In the genomic region with DNA sequence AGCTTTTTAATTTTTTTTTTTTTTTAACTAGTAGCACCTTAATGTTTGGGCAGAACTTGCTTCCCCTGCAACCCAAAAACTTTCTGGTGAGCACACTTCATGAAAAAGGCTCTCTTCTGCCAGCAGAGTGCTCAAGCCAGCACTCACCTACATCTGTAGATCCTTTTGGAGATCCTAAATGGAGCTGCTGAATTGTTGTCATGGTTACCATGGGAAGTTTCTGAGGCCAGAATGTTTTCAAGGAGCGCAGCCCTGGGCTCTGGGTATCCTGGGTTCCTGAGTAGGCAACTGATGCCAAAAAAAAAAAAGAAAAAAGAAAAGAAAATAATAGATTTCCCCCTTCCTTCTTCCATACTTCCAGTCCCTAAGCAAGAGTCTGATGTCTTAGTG, we compare ENCODE assay signal across 11 cellular contexts. TPM values are rescaled to one million over a fixed set of nuclear protein-coding genes. Genes with fewer than 3 reads are reported as not detected.
DNase-seq lines count a peak whose midpoint lies in the region; ATAC-seq and TF ChIP-seq lines count a peak whose summit lies in the region.
"Had no signal": no experiment of that assay in that cellular context is flagged by ENCODE, and none has a peak within 500 bp of the region (broad histone marks: within the 10 kb centered on the region; RNA-seq: fewer than 3 reads in every experiment).

No MANE protein-coding gene starts in this region.

- no peak overlapping the region for H3K27ac ChIP-seq in GM23338 (ENCODE audit: low read depth)
- H3K27ac ChIP-seq: psoas muscle had no signal

- H3K36me3 Mint-ChIP-seq in CD14-positive monocyte (peaks cover 3 to 6% of the 10 kb centered on the region in 2 donors), GM23338 (ENCODE audit: low read depth) (no peaks in the 10 kb centered on the region), natural killer cell (no peaks in the 10 kb centered on the region)
- H3K36me3 Mint-ChIP-seq in activated naive CD8-positive, alpha-beta T cell treated with anti-CD3 and anti-CD28 coated beads, Interleukin-2, amount 50 U/mL, for 24 hours (ENCODE audit: low read depth) = no peaks in the 10 kb centered on the region

- DNase-seq in CD14-positive monocyte (ENCODE audit: low spot score) (no peak), GM23338 (ENCODE audit: low spot score) (no peak), natural killer cell (no peak), SHP77 treated with DMSO at 0.1 percent for 48 hours (lab: John Stamatoyannopoulos, UW) (no peak), sciatic nerve (ENCODE audit: low spot score) (no peak), pons (ENCODE audit: low spot score) (no peak)
- no peak for DNase-seq in activated naive CD8-positive, alpha-beta T cell treated with anti-CD3 and anti-CD28 coated beads, Interleukin-2, amount 50 U/mL, for 24 hours
- DNase-seq: NCI-H1092, NCI-H446, psoas muscle, T1000 had no signal

- 0 out of 2 replicates have a peak overlapping the region, but pooled peaks have one; percentile 33 for H2AFZ ChIP-seq in GM23338

- H3K9me2 ChIP-seq in GM23338 (ENCODE audit: insufficient read depth) = no peaks in the 10 kb centered on the region

- no peak for TF ChIP-seq CTCF in CD14-positive monocyte (IDR thresholded peaks at IDR 0.05)
- no peak for TF ChIP-seq CTCF in GM23338 (conservative IDR thresholded peaks at IDR 0.05; ENCODE audit: low read depth in 2 of 2)
- TF ChIP-seq CTCF in natural killer cell (IDR thresholded peaks at IDR 0.05) = no peak

- no peaks in the 10 kb centered on the region; the same call in 1 of the 2 replicates for H3K36me3 ChIP-seq in GM23338 (ENCODE audit: insufficient read depth)

- peaks cover 15% of the 10 kb centered on the region for H3K4me1 ChIP-seq in GM23338 (ENCODE audit: insufficient read depth)

- H3K79me2 ChIP-seq in GM23338 (replicated peaks; ENCODE audit: insufficient read depth) = no peaks in the 10 kb centered on the region

- no peaks in the 10 kb centered on the region for H3K27me3 Mint-ChIP-seq in CD14-positive monocyte (ENCODE audit: low read depth in 3 of 3)
- H3K27me3 Mint-ChIP-seq in GM23338 (ENCODE audit: insufficient read depth, low read depth, poor library complexity) = peaks cover 6% of the 10 kb centered on the region
- no peaks in the 10 kb centered on the region for H3K27me3 Mint-ChIP-seq in activated naive CD8-positive, alpha-beta T cell treated with anti-CD3 and anti-CD28 coated beads, Interleukin-2, amount 50 U/mL, for 24 hours
- H3K27me3 Mint-ChIP-seq in natural killer cell (ENCODE audit: low read depth in 2 of 2) = no peaks in the 10 kb centered on the region

- peak overlapping the region in 1 of 2 donors; percentile 39 for H3K4me3 Mint-ChIP-seq in CD14-positive monocyte
- no peak overlapping the region for H3K4me3 Mint-ChIP-seq in GM23338
- no peak overlapping the region for H3K4me3 Mint-ChIP-seq in activated naive CD8-positive, alpha-beta T cell treated with anti-CD3 and anti-CD28 coated beads, Interleukin-2, amount 50 U/mL, for 24 hours
- peak overlapping the region; percentile 58 for H3K4me3 Mint-ChIP-seq in natural killer cell

- H3K27ac Mint-ChIP-seq in CD14-positive monocyte (peak overlapping the region; percentile 91 to 99 (median 94)), GM23338 (no peak overlapping the region), natural killer cell (peak overlapping the region; percentile 99)
- peak overlapping the region; percentile 47 for H3K27ac Mint-ChIP-seq in activated naive CD8-positive, alpha-beta T cell treated with anti-CD3 and anti-CD28 coated beads, Interleukin-2, amount 50 U/mL, for 24 hours

- no peaks in the 10 kb centered on the region for H3K27me3 ChIP-seq in GM23338 (ENCODE audit: insufficient read depth)

- H4K20me1 ChIP-seq in GM23338 (replicated peaks; ENCODE audit: insufficient read depth) = no peaks in the 10 kb centered on the region

- no peak overlapping the region for H3K4me2 ChIP-seq in GM23338

- peaks cover 46% of the 10 kb centered on the region for H3K4me1 Mint-ChIP-seq in CD14-positive monocyte
- peaks cover 18% of the 10 kb centered on the region for H3K4me1 Mint-ChIP-seq in GM23338
- peaks cover 60% of the 10 kb centered on the region for H3K4me1 Mint-ChIP-seq in activated naive CD8-positive, alpha-beta T cell treated with anti-CD3 and anti-CD28 coated beads, Interleukin-2, amount 50 U/mL, for 24 hours
- H3K4me1 Mint-ChIP-seq in natural killer cell = peaks cover 57% of the 10 kb centered on the region in 2 donors

- H3K4me3 ChIP-seq in GM23338 = no peak overlapping the region
- H3K4me3 ChIP-seq: psoas muscle had no signal

- no peak for ATAC-seq in GM23338
- ATAC-seq in activated naive CD8-positive, alpha-beta T cell treated with anti-CD3 and anti-CD28 coated beads, Interleukin-2, amount 50 U/mL, for 24 hours = no peak
- ATAC-seq in natural killer cell = no peak
- no peak for ATAC-seq in sciatic nerve
- ATAC-seq: psoas muscle had no signal

- H3K9me3 Mint-ChIP-seq in CD14-positive monocyte (peaks cover 3 to 10% (median 6%) of the 10 kb centered on the region in 7 donors), GM23338 (no peaks in the 10 kb centered on the region; the same call in 2 of the 3 replicates), natural killer cell (no peaks in the 10 kb centered on the region)
- H3K9me3 Mint-ChIP-seq in activated naive CD8-positive, alpha-beta T cell treated with anti-CD3 and anti-CD28 coated beads, Interleukin-2, amount 50 U/mL, for 24 hours = peaks cover 9% of the 10 kb centered on the region

- intact Hi-C loops in CD14-positive monocyte (cut with micrococcal nuclease) = loop anchor here (5.0 to 10.0 kb wide), 2 partner anchors 37 to 80 kb away; no protein-coding TSS in a partner anchor
- intact Hi-C loops in natural killer cell (cut with micrococcal nuclease) = no loop called here
- intact Hi-C loops in sciatic nerve (cut with DNase I) = no loop called here

- H3F3A ChIP-seq in GM23338 (replicated peaks; ENCODE audit: low read depth) = no peaks in the 10 kb centered on the region

TF ChIP-seq in GM23338, 12 proteins besides CTCF, POLR2A, EP300 and RAD21 (continues in another document):
- TF ChIP-seq, protein P1, sequence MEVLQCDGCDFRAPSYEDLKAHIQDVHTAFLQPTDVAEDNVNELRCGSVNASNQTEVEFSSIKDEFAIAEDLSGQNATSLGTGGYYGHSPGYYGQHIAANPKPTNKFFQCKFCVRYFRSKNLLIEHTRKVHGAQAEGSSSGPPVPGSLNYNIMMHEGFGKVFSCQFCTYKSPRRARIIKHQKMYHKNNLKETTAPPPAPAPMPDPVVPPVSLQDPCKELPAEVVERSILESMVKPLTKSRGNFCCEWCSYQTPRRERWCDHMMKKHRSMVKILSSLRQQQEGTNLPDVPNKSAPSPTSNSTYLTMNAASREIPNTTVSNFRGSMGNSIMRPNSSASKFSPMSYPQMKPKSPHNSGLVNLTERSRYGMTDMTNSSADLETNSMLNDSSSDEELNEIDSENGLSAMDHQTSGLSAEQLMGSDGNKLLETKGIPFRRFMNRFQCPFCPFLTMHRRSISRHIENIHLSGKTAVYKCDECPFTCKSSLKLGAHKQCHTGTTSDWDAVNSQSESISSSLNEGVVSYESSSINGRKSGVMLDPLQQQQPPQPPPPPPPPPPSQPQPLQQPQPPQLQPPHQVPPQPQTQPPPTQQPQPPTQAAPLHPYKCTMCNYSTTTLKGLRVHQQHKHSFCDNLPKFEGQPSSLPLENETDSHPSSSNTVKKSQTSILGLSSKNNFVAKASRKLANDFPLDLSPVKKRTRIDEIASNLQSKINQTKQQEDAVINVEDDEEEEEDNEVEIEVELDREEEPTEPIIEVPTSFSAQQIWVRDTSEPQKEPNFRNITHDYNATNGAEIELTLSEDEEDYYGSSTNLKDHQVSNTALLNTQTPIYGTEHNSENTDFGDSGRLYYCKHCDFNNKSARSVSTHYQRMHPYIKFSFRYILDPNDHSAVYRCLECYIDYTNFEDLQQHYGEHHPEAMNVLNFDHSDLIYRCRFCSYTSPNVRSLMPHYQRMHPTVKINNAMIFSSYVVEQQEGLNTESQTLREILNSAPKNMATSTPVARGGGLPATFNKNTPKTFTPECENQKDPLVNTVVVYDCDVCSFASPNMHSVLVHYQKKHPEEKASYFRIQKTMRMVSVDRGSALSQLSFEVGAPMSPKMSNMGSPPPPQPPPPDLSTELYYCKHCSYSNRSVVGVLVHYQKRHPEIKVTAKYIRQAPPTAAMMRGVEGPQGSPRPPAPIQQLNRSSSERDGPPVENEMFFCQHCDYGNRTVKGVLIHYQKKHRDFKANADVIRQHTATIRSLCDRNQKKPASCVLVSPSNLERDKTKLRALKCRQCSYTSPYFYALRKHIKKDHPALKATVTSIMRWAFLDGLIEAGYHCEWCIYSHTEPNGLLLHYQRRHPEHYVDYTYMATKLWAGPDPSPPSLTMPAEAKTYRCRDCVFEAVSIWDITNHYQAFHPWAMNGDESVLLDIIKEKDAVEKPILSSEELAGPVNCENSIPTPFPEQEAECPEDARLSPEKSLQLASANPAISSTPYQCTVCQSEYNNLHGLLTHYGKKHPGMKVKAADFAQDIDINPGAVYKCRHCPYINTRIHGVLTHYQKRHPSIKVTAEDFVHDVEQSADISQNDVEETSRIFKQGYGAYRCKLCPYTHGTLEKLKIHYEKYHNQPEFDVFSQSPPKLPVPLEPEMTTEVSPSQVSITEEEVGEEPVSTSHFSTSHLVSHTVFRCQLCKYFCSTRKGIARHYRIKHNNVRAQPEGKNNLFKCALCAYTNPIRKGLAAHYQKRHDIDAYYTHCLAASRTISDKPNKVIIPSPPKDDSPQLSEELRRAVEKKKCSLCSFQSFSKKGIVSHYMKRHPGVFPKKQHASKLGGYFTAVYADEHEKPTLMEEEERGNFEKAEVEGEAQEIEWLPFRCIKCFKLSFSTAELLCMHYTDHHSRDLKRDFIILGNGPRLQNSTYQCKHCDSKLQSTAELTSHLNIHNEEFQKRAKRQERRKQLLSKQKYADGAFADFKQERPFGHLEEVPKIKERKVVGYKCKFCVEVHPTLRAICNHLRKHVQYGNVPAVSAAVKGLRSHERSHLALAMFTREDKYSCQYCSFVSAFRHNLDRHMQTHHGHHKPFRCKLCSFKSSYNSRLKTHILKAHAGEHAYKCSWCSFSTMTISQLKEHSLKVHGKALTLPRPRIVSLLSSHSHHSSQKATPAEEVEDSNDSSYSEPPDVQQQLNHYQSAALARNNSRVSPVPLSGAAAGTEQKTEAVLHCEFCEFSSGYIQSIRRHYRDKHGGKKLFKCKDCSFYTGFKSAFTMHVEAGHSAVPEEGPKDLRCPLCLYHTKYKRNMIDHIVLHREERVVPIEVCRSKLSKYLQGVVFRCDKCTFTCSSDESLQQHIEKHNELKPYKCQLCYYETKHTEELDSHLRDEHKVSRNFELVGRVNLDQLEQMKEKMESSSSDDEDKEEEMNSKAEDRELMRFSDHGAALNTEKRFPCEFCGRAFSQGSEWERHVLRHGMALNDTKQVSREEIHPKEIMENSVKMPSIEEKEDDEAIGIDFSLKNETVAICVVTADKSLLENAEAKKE (CRISPR knock-in tag; IDR thresholded peaks at IDR 0.05) = no peak

RNA-seq across cellular contexts. Expression of gene CPEB4, which starts 3.1 kb away (rescaled TPM):
- polyA plus RNA-seq in CD14-positive monocyte (10 to 100 TPM; 10.7 to 13.9 TPM), GM23338 (2016; fragmentation: Nextera tagmentation; extraction: Ambion mirVana) (4.7 and 5.9 TPM in 2 replicates)
- 7.3 and 10.2 TPM in 2 replicates for total RNA-seq in GM23338 (2014; rRNA removed; shearing (Covaris generic))
- total RNA-seq in natural killer cell (10 to 100 TPM; 44.4 to 60.4 (median 55.1) TPM), sciatic nerve (42.2 TPM)

Comparison
In these comparisons a context has a peak if more than half of its experiments do, and no peak if none do; other contexts are left out.
1. intact Hi-C loops: an anchor here in CD14-positive monocyte (5.0 to 10.0 kb wide); none called in natural killer cell and sciatic nerve.